1 cellular context compared by ENCODE assay signal in the genomic region with DNA sequence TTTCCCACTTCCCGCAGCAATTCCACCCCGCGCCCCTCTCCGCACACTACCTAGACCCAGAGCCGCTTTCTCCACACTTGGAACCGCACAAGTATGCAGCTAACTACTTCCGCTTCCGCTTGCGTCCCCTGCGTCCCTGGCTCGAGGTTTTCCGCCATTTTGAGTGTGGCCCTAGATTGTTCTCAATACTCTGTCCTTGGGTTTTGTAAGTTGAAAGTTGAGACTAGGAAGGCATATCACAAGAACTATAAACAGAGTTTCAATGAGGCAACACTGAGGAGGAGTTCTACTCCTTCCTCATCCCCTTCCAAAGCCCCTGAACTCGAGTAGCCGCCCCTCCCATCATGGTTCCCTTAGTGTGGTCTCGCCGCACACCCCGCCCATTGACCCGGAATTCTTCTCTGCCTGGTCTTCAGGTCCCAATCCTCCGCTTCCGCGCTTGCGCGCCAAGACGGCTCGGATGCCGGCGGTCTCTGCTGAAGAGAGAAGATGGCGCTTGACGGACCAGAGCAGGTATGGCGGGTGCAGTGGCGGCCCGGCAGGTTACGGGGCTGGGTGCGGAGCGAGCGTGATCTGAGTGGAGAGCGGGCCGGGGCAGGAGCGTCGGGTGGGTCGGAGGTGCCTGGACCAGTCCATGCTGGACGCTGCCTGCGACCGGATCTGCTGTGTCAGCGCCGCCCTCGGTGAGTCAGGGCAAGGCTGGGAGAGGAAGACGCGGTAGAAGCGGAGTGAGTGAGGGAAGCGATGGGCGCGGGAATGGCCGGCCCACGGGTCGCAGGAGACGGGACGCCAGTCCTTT.
TF ChIP-seq lines count a peak whose summit lies in the region.

A gene with protein sequence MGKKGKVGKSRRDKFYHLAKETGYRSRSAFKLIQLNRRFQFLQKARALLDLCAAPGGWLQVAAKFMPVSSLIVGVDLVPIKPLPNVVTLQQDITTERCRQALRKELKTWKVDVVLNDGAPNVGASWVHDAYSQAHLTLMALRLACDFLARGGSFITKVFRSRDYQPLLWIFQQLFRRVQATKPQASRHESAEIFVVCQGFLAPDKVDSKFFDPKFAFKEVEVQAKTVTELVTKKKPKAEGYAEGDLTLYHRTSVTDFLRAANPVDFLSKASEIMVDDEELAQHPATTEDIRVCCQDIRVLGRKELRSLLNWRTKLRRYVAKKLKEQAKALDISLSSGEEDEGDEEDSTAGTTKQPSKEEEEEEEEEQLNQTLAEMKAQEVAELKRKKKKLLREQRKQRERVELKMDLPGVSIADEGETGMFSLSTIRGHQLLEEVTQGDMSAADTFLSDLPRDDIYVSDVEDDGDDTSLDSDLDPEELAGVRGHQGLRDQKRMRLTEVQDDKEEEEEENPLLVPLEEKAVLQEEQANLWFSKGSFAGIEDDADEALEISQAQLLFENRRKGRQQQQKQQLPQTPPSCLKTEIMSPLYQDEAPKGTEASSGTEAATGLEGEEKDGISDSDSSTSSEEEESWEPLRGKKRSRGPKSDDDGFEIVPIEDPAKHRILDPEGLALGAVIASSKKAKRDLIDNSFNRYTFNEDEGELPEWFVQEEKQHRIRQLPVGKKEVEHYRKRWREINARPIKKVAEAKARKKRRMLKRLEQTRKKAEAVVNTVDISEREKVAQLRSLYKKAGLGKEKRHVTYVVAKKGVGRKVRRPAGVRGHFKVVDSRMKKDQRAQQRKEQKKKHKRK (minus strand): TSS at position 662 of the 799 bp plus-strand sequence. CDS start 761 bp downstream, outside the sequence.
TSS of gene PSMC5 (plus strand) at position 430 of the 799 bp plus-strand sequence. CDS start at position 490, 60 bp downstream.

TF ChIP-seq in HepG2, 621 proteins besides CTCF, POLR2A, EP300 and RAD21 (continued from another document and continues in another):
- TF ChIP-seq, protein P1, sequence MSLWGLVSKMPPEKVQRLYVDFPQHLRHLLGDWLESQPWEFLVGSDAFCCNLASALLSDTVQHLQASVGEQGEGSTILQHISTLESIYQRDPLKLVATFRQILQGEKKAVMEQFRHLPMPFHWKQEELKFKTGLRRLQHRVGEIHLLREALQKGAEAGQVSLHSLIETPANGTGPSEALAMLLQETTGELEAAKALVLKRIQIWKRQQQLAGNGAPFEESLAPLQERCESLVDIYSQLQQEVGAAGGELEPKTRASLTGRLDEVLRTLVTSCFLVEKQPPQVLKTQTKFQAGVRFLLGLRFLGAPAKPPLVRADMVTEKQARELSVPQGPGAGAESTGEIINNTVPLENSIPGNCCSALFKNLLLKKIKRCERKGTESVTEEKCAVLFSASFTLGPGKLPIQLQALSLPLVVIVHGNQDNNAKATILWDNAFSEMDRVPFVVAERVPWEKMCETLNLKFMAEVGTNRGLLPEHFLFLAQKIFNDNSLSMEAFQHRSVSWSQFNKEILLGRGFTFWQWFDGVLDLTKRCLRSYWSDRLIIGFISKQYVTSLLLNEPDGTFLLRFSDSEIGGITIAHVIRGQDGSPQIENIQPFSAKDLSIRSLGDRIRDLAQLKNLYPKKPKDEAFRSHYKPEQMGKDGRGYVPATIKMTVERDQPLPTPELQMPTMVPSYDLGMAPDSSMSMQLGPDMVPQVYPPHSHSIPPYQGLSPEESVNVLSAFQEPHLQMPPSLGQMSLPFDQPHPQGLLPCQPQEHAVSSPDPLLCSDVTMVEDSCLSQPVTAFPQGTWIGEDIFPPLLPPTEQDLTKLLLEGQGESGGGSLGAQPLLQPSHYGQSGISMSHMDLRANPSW (CRISPR knock-in tag; IDR thresholded peaks at IDR 0.05; ENCODE audit: borderline replicate concordance): no peak; the same call in 1 of the 2 replicates
- TF ChIP-seq ZNF878 (CRISPR knock-in tag; IDR thresholded peaks at IDR 0.05) (no peak), ATRX (CRISPR knock-in tag; IDR thresholded peaks at IDR 0.05; ENCODE audit: borderline replicate concordance) (no peak), CCDC6 (CRISPR knock-in tag; IDR thresholded peaks at IDR 0.05) (peak; percentile 79; the same call in 1 of the 2 replicates), NR2F2 (IDR thresholded peaks at IDR 0.05; ENCODE audit: borderline replicate concordance, low read depth) (peak; percentile 62; the same call in 1 of the 2 replicates), ZBTB42 (CRISPR knock-in tag; IDR thresholded peaks at IDR 0.05) (peak; percentile 89), USF2 (IDR thresholded peaks at IDR 0.05; ENCODE audit: low read depth, low read length) (no peak), USF2 (CRISPR knock-in tag; IDR thresholded peaks at IDR 0.05; ENCODE audit: borderline replicate concordance) (no peak; the same call in 1 of the 2 replicates), SETDB1 (CRISPR knock-in tag; IDR thresholded peaks at IDR 0.05; ENCODE audit: borderline replicate concordance) (no peak), ZNF510 (CRISPR knock-in tag; IDR thresholded peaks at IDR 0.05; ENCODE audit: low read depth) (peak; percentile 88; the same call in 1 of the 2 replicates), SALL2 (CRISPR knock-in tag; IDR thresholded peaks at IDR 0.05) (peak; percentile 87), CBX5 (CRISPR knock-in tag; IDR thresholded peaks at IDR 0.05; ENCODE audit: borderline replicate concordance) (peak; percentile 66), ZNF703 (CRISPR knock-in tag; IDR thresholded peaks at IDR 0.05; ENCODE audit: borderline replicate concordance) (no peak), HDAC6 (IDR thresholded peaks at IDR 0.05; ENCODE audit: low read depth, low read length) (0 out of 2 replicates have a peak, but pooled peaks have one; percentile 43), ZNF691 (CRISPR knock-in tag; IDR thresholded peaks at IDR 0.05; ENCODE audit: borderline replicate concordance, low read depth) (peak; percentile 91), ADNP (CRISPR knock-in tag; IDR thresholded peaks at IDR 0.05) (0 out of 2 replicates have a peak, but pooled peaks have one; percentile 83), NPAS2 (CRISPR knock-in tag; IDR thresholded peaks at IDR 0.05; ENCODE audit: borderline replicate concordance) (no peak), ATF5 (CRISPR knock-in tag; IDR thresholded peaks at IDR 0.05; ENCODE audit: low read depth) (peak; percentile 98; the same call in 1 of the 2 replicates), SIN3A (IDR thresholded peaks at IDR 0.05; ENCODE audit: borderline replicate concordance, low read depth, low read length) (peak; percentile 93; the same call in 1 of the 2 replicates), ZNF644 (CRISPR knock-in tag; IDR thresholded peaks at IDR 0.05; ENCODE audit: low read depth) (no peak), HOXD1 (CRISPR knock-in tag; IDR thresholded peaks at IDR 0.05) (peak; percentile 77; the same call in 1 of the 2 replicates), ZNF18 (CRISPR knock-in tag; IDR thresholded peaks at IDR 0.05; ENCODE audit: insufficient replicate concordance) (no peak), ZNF501 (CRISPR knock-in tag; IDR thresholded peaks at IDR 0.05) (peak; percentile 98), ZNF773 (CRISPR knock-in tag; IDR thresholded peaks at IDR 0.05; ENCODE audit: borderline replicate concordance) (peak; percentile 59; the same call in 1 of the 2 replicates), ZNF720 (CRISPR knock-in tag; IDR thresholded peaks at IDR 0.05) (peak; percentile 39; the same call in 1 of the 2 replicates), GLI4 (CRISPR knock-in tag; IDR thresholded peaks at IDR 0.05; ENCODE audit: borderline replicate concordance) (peak; percentile 22; the same call in 1 of the 2 replicates), SP1 (IDR thresholded peaks at IDR 0.05) (no peak), SP1 (CRISPR knock-in tag; IDR thresholded peaks at IDR 0.05) (peak; percentile 83), ZNF777 (CRISPR knock-in tag; IDR thresholded peaks at IDR 0.05) (peak; percentile 84), ELF1 (CRISPR knock-in tag; IDR thresholded peaks at IDR 0.05) (peak; percentile 94), EHMT2 (IDR thresholded peaks at IDR 0.05; ENCODE audit: borderline replicate concordance, low read depth, low read length) (peak; percentile 85; the same call in 1 of the 2 replicates)
- TF ChIP-seq, protein P2, sequence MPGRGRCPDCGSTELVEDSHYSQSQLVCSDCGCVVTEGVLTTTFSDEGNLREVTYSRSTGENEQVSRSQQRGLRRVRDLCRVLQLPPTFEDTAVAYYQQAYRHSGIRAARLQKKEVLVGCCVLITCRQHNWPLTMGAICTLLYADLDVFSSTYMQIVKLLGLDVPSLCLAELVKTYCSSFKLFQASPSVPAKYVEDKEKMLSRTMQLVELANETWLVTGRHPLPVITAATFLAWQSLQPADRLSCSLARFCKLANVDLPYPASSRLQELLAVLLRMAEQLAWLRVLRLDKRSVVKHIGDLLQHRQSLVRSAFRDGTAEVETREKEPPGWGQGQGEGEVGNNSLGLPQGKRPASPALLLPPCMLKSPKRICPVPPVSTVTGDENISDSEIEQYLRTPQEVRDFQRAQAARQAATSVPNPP (CRISPR knock-in tag; IDR thresholded peaks at IDR 0.05): no peak
- TF ChIP-seq, protein P3, sequence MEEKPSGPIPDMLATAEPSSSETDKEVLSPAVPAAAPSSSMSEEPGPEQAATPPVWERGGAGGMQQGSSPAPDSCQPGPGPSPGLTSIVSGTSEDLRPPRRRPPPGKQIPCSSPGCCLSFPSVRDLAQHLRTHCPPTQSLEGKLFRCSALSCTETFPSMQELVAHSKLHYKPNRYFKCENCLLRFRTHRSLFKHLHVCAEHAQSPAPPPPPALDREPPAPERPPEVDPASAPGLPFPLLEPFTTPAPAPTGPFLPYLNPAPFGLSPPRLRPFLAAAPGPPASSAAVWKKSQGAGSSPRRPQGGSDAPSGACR (CRISPR knock-in tag; IDR thresholded peaks at IDR 0.05): peak; percentile 89
- TF ChIP-seq, protein P4, sequence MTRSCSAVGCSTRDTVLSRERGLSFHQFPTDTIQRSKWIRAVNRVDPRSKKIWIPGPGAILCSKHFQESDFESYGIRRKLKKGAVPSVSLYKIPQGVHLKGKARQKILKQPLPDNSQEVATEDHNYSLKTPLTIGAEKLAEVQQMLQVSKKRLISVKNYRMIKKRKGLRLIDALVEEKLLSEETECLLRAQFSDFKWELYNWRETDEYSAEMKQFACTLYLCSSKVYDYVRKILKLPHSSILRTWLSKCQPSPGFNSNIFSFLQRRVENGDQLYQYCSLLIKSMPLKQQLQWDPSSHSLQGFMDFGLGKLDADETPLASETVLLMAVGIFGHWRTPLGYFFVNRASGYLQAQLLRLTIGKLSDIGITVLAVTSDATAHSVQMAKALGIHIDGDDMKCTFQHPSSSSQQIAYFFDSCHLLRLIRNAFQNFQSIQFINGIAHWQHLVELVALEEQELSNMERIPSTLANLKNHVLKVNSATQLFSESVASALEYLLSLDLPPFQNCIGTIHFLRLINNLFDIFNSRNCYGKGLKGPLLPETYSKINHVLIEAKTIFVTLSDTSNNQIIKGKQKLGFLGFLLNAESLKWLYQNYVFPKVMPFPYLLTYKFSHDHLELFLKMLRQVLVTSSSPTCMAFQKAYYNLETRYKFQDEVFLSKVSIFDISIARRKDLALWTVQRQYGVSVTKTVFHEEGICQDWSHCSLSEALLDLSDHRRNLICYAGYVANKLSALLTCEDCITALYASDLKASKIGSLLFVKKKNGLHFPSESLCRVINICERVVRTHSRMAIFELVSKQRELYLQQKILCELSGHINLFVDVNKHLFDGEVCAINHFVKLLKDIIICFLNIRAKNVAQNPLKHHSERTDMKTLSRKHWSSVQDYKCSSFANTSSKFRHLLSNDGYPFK (CRISPR knock-in tag; IDR thresholded peaks at IDR 0.05; ENCODE audit: borderline replicate concordance): peak; percentile 94
- TF ChIP-seq, protein P5, sequence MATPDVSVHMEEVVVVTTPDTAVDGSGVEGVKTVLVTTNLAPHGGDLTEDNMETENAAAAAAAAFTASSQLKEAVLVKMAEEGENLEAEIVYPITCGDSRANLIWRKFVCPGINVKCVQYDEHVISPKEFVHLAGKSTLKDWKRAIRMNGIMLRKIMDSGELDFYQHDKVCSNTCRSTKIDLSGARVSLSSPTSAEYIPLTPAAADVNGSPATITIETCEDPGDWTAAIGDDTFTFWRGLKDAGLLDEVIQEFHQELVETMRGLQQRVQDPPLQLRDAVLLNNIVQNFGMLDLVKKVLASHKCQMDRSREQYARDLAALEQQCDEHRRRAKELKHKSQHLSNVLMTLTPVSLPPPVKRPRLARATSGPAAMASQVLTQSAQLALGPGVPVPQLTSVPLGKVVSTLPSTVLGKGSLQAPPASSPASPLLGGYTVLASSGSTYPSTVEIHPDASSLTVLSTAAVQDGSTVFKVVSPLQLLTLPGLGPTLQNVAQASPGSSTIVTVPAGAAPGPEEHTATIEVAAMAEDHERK (CRISPR knock-in tag; IDR thresholded peaks at IDR 0.05; ENCODE audit: low read depth): peak; percentile 100
- TF ChIP-seq, protein P6, sequence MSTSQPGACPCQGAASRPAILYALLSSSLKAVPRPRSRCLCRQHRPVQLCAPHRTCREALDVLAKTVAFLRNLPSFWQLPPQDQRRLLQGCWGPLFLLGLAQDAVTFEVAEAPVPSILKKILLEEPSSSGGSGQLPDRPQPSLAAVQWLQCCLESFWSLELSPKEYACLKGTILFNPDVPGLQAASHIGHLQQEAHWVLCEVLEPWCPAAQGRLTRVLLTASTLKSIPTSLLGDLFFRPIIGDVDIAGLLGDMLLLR (CRISPR knock-in tag; IDR thresholded peaks at IDR 0.05): peak; percentile 93
